8 cellular contexts compared by ENCODE assay signal in the genomic region with DNA sequence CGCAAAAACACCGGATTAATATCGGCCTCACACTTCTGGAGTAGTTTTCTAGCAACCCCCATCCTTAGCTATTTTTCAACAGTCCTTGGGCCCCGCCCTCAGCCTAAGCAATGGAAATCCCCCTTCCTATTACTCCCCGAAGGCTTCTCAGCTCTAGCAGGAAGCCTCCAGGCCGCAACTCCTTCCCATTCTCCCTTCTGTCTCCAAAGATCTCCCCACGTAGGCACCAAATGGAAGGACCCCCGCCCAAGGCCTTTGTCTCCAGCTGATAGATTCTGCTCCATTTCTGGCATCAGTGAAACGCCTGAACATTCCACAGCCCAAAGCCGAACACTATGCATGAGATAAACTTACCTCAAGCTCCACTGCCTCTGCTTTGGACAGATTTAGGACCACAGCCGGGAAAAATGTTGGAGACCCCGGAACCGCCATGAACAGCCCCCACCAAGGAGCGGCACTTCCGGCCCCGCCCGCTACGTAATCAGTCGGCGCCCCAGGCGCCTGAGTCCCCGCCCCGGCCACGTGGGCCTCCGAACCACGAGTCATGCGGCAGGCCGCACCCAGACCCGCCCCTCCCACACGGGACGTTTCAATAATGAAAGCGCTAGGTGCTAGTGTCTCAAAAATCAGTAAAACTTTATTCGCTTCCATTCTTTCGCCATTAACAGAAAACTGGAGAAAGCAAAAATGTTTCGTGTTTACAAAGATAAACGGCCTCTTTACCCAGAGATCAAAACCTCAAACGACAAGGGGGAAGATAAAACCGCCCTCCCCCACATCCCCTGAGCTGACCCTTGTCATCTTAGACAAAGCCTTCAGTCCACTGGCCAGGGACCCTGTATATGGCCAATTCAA. TPM values are rescaled to one million over a fixed set of nuclear protein-coding genes. Genes with fewer than 3 reads are reported as not detected.
DNase-seq lines count a peak whose midpoint lies in the region; ATAC-seq, FAIRE-seq and TF ChIP-seq lines count a peak whose summit lies in the region.

A gene (minus strand): TSS at position 468 of the 855 bp plus-strand sequence. CDS start 611 bp downstream, outside the sequence.

- H3K9ac ChIP-seq in astrocyte (ENCODE audit: low read length): peak within 1 kb of the TSS; percentile 99
- H3K9ac ChIP-seq in rectal smooth muscle tissue (ENCODE audit: low read length): peak within 1 kb of the TSS; percentile 97

- H3K27ac ChIP-seq in astrocyte (ENCODE audit: low read depth, low read length) (peak within 1 kb of the TSS; percentile 99), rectal smooth muscle tissue (ENCODE audit: low read depth, low read length) (peak within 1 kb of the TSS; percentile 95), vagina (peak within 1 kb of the TSS; percentile 81)

- H3K27me3 Mint-ChIP-seq in astrocyte (ENCODE audit: low read depth, unreplicated experiment): no peaks in the 10 kb centered on the region

- no peak for TF ChIP-seq CTCF in astrocyte (IDR thresholded peaks at IDR 0.05; ENCODE audit: insufficient read depth, low read depth, low read length)
- no peak for TF ChIP-seq CTCF in vagina (IDR thresholded peaks at IDR 0.05)

- TF ChIP-seq POLR2A in vagina (IDR thresholded peaks at IDR 0.05): no peak

- peak within 1 kb of the TSS; percentile 96 for H3K4me3 Mint-ChIP-seq in astrocyte (ENCODE audit: unreplicated experiment)

- ATAC-seq in GM18508 (IDR thresholded peaks at IDR 0.05; ENCODE audit: insufficient read depth, unreplicated experiment) (peak; percentile 77), HG02973 (IDR thresholded peaks at IDR 0.05; ENCODE audit: unreplicated experiment) (peak; percentile 91)

- H3K9me3 ChIP-seq in astrocyte (ENCODE audit: insufficient read depth, low read depth, low read length): no peaks in the 10 kb centered on the region
- no peaks in the 10 kb centered on the region for H3K9me3 ChIP-seq in vagina

- intact Hi-C loops in vagina (cut with DNase I): loop anchor here (5.0 kb wide), 1 partner anchor 134 kb away; a partner anchor contains a TSS

- H3K79me2 ChIP-seq in astrocyte (ENCODE audit: insufficient read depth, low read length): peaks cover 50% of the 10 kb centered on the region

- H3K27ac Mint-ChIP-seq in astrocyte (ENCODE audit: unreplicated experiment): peak within 1 kb of the TSS; percentile 99

- H3K9me3 Mint-ChIP-seq in astrocyte (ENCODE audit: unreplicated experiment): no peaks in the 10 kb centered on the region

- DNase-seq in NCI-H1930 (lab: John Stamatoyannopoulos, UW) (peak; percentile 78 to 82), T-helper 22 cell (ENCODE audit: low read depth) (peak; percentile 90), astrocyte (ENCODE audit: low read depth) (peak; percentile 80), hepatic stellate cell (ENCODE audit: low spot score) (peak; percentile 85), vagina (ENCODE audit: extremely low spot score in 2 of 2) (peak; percentile 94 to 97)

- H4K20me1 ChIP-seq in astrocyte (ENCODE audit: insufficient read depth, low read length): peaks cover 3% of the 10 kb centered on the region

- H3K4me2 ChIP-seq in astrocyte (ENCODE audit: low read length): peak within 1 kb of the TSS; percentile 90

- H3K27me3 ChIP-seq in astrocyte (ENCODE audit: insufficient read depth, low read length) (no peaks in the 10 kb centered on the region), rectal smooth muscle tissue (ENCODE audit: control insufficient read depth, insufficient read depth, low read length) (no peaks in the 10 kb centered on the region), vagina (no peaks in the 10 kb centered on the region)

- peaks cover 11% of the 10 kb centered on the region for H3K36me3 Mint-ChIP-seq in astrocyte (ENCODE audit: low read depth, unreplicated experiment)

- no peak for FAIRE-seq in astrocyte (lab: Jason Lieb, UNC)

- H3K4me1 ChIP-seq in astrocyte (ENCODE audit: insufficient read depth, low read length) (peaks cover 9% of the 10 kb centered on the region), rectal smooth muscle tissue (ENCODE audit: control insufficient read depth, insufficient read depth, low read length) (peaks cover 5% of the 10 kb centered on the region), vagina (peaks cover 34% of the 10 kb centered on the region)

- H2AFZ ChIP-seq in astrocyte (ENCODE audit: low read depth, low read length): peak within 1 kb of the TSS; percentile 36

- H3K4me1 Mint-ChIP-seq in astrocyte (ENCODE audit: low read depth, unreplicated experiment): peaks cover 26% of the 10 kb centered on the region

- peak within 1 kb of the TSS; percentile 97 for H3K4me3 ChIP-seq in astrocyte (ENCODE audit: insufficient read depth, low read depth, low read length)
- H3K4me3 ChIP-seq in rectal smooth muscle tissue (ENCODE audit: low read length): peak within 1 kb of the TSS; percentile 100
- H3K4me3 ChIP-seq in vagina: peak within 1 kb of the TSS; percentile 58 to 82

- peaks cover 71% of the 10 kb centered on the region for H3K36me3 ChIP-seq in astrocyte (ENCODE audit: insufficient read depth, low read length)
- peaks cover 18% of the 10 kb centered on the region for H3K36me3 ChIP-seq in rectal smooth muscle tissue (ENCODE audit: control insufficient read depth, insufficient read depth, low read length)
- H3K36me3 ChIP-seq in vagina: peaks cover 0 to 52% of the 10 kb centered on the region in 2 donors

RNA-seq across cellular contexts. Expression of the gene that starts here (rescaled TPM):
- total RNA-seq in astrocyte: 59.1 and 63.8 TPM in 2 replicates
- total RNA-seq in vagina: 12.8 TPM

Comparison
In these comparisons a context has a peak if more than half of its experiments do, and no peak if none do; other contexts are left out.
1. Peak in every context shown above with its lines: DNase-seq, ATAC-seq, H3K4me3 ChIP-seq and H3K27ac ChIP-seq.